Comparison of ENCODE assay signal across 1 cellular context in genomic region chr2:239778861-239779591, GRCh38.
TF ChIP-seq lines count a peak whose summit lies in the region.

No MANE protein-coding gene starts in this region.

TF ChIP-seq in HepG2, 621 proteins besides CTCF, POLR2A, EP300 and RAD21 (continued from another document):
- TF ChIP-seq, protein P1, sequence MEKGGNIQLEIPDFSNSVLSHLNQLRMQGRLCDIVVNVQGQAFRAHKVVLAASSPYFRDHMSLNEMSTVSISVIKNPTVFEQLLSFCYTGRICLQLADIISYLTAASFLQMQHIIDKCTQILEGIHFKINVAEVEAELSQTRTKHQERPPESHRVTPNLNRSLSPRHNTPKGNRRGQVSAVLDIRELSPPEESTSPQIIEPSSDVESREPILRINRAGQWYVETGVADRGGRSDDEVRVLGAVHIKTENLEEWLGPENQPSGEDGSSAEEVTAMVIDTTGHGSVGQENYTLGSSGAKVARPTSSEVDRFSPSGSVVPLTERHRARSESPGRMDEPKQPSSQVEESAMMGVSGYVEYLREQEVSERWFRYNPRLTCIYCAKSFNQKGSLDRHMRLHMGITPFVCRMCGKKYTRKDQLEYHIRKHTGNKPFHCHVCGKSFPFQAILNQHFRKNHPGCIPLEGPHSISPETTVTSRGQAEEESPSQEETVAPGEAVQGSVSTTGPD (CRISPR knock-in tag; IDR thresholded peaks at IDR 0.05) = no peak
- no peak for TF ChIP-seq NCOA1 (CRISPR knock-in tag; IDR thresholded peaks at IDR 0.05)
- TF ChIP-seq, protein P2, sequence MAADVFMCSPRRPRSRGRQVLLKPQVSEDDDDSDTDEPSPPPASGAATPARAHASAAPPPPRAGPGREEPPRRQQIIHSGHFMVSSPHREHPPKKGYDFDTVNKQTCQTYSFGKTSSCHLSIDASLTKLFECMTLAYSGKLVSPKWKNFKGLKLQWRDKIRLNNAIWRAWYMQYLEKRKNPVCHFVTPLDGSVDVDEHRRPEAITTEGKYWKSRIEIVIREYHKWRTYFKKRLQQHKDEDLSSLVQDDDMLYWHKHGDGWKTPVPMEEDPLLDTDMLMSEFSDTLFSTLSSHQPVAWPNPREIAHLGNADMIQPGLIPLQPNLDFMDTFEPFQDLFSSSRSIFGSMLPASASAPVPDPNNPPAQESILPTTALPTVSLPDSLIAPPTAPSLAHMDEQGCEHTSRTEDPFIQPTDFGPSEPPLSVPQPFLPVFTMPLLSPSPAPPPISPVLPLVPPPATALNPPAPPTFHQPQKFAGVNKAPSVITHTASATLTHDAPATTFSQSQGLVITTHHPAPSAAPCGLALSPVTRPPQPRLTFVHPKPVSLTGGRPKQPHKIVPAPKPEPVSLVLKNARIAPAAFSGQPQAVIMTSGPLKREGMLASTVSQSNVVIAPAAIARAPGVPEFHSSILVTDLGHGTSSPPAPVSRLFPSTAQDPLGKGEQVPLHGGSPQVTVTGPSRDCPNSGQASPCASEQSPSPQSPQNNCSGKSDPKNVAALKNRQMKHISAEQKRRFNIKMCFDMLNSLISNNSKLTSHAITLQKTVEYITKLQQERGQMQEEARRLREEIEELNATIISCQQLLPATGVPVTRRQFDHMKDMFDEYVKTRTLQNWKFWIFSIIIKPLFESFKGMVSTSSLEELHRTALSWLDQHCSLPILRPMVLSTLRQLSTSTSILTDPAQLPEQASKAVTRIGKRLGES (CRISPR knock-in tag; IDR thresholded peaks at IDR 0.05; ENCODE audit: borderline replicate concordance) = no peak
